ENCODE assay signal across 10 cellular contexts in the genomic region with DNA sequence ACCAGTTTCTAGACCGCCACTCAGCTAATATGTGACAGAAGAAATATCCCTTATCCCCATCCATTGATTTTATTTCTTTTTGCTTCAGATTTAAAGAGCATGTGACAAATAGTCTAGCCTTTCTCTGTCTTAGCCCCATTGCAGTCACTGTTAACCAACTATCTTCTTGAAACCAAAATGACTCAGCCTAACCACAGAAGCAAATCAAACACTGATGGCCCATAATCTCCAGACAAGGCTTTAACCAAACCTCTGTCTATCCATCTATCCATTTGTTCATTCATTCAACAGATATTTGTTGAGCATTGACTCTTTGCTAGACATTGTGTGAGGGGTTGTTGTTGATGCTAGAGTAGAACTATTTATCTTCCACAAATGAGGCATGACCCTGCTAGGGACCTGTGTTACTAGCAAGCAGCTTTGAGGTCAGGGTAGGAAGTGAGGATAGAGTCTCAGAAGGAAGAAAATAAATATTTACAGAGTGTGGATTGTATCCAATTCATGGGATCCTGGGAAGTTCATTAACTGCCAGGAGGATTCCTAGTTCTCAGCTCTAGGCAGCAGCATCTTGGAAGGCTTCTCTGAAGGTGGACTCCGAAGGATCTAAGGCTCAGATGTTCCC. TPM values are rescaled to one million over a fixed set of nuclear protein-coding genes. Genes with fewer than 3 reads are reported as not detected.
A peak's percentile ranks its signal among the peaks of the same experiment; 100 is the strongest.
DNase-seq lines count a peak whose midpoint lies in the region; ATAC-seq and TF ChIP-seq lines count a peak whose summit lies in the region.
"Had no signal": no experiment of that assay in that cellular context is flagged by ENCODE, and none has a peak within 500 bp of the region (broad histone marks: within the 10 kb centered on the region; RNA-seq: fewer than 3 reads in every experiment).

No MANE protein-coding gene starts in this region.

- no peaks in the 10 kb centered on the region for H3K9me3 Mint-ChIP-seq in effector memory CD8-positive, alpha-beta T cell
- H3K9me3 Mint-ChIP-seq in endodermal cell (peaks cover 66% of the 10 kb centered on the region), neural progenitor cell (peaks cover 27% of the 10 kb centered on the region)

- 83 to 96% methylated on average over 1 to 2 of the region's 2 CpGs for WGBS in endodermal cell (ENCODE audit: insufficient coverage in 1 of 2, insufficient read length in 1 of 2), 2 experiments

- no peak overlapping the region for H3K4me2 ChIP-seq in neural progenitor cell

- no peaks in the 10 kb centered on the region for H3K79me2 ChIP-seq in neural progenitor cell (ENCODE audit: low read depth)

- no peak overlapping the region for H3K4me3 Mint-ChIP-seq in effector memory CD8-positive, alpha-beta T cell
- H3K4me3 Mint-ChIP-seq in endodermal cell (no peak overlapping the region), neural progenitor cell (no peak overlapping the region)

- H3K9ac ChIP-seq in endodermal cell (ENCODE audit: extremely low read depth, low read length, poor library complexity, severe bottlenecking) (no peak overlapping the region), neural progenitor cell (no peak overlapping the region)

- H3K4me1 ChIP-seq in endodermal cell (ENCODE audit: control insufficient read depth, insufficient read depth, low read length) = no peaks in the 10 kb centered on the region
- no peaks in the 10 kb centered on the region for H3K4me1 ChIP-seq in neural progenitor cell
- H3K4me1 ChIP-seq: gastrocnemius medialis, right lobe of liver had no signal

- peaks cover 14% of the 10 kb centered on the region for H3K9me3 ChIP-seq in endodermal cell (ENCODE audit: control insufficient read depth, low read length)
- H3K9me3 ChIP-seq in neural progenitor cell (ENCODE audit: low read depth) = peaks cover 11% of the 10 kb centered on the region
- H3K9me3 ChIP-seq: gastrocnemius medialis, right lobe of liver had no signal

- DNase-seq in fibroblast of villous mesenchyme (ENCODE audit: low read depth) (peak; percentile 66), endodermal cell (no peak), NCI-H146 (lab: John Stamatoyannopoulos, UW) (no peak), neural progenitor cell (ENCODE audit: low spot score) (no peak)
- no peak for DNase-seq in effector memory CD8-positive, alpha-beta T cell
- DNase-seq: gastrocnemius medialis, right lobe of liver had no signal

- no peak for TF ChIP-seq CTCF in fibroblast of villous mesenchyme (IDR thresholded peaks at IDR 0.05; ENCODE audit: insufficient read depth, low read depth, low read length)
- TF ChIP-seq CTCF in endodermal cell (conservative IDR thresholded peaks at IDR 0.05) = no peak
- no peak for TF ChIP-seq CTCF in neural progenitor cell (IDR thresholded peaks at IDR 0.05)

- peak; percentile 92 for ATAC-seq in GM18517 (IDR thresholded peaks at IDR 0.05; ENCODE audit: unreplicated experiment)
- peak; percentile 88 for ATAC-seq in GM21825 (IDR thresholded peaks at IDR 0.05; ENCODE audit: unreplicated experiment)
- ATAC-seq in HG03565 (IDR thresholded peaks at IDR 0.05; ENCODE audit: unreplicated experiment) = peak; percentile 96
- no peak for ATAC-seq in effector memory CD8-positive, alpha-beta T cell (replicated peaks)
- ATAC-seq: gastrocnemius medialis had no signal

- H2AFZ ChIP-seq in neural progenitor cell (replicated peaks) = no peak overlapping the region

- H3K27ac Mint-ChIP-seq in effector memory CD8-positive, alpha-beta T cell = no peak overlapping the region
- no peak overlapping the region for H3K27ac Mint-ChIP-seq in endodermal cell
- H3K27ac Mint-ChIP-seq in neural progenitor cell = no peak overlapping the region

- H3K27me3 ChIP-seq in endodermal cell (ENCODE audit: control insufficient read depth, insufficient read depth, low read length, poor library complexity, severe bottlenecking) (no peaks in the 10 kb centered on the region), neural progenitor cell (no peaks in the 10 kb centered on the region)
- H3K27me3 ChIP-seq: gastrocnemius medialis had no signal

- no peaks in the 10 kb centered on the region for H3K27me3 Mint-ChIP-seq in effector memory CD8-positive, alpha-beta T cell
- H3K27me3 Mint-ChIP-seq in endodermal cell (ENCODE audit: insufficient read depth) = no peaks in the 10 kb centered on the region
- H3K27me3 Mint-ChIP-seq in neural progenitor cell (ENCODE audit: insufficient read depth, low read depth) = no peaks in the 10 kb centered on the region

- H3K4me3 ChIP-seq in fibroblast of villous mesenchyme (ENCODE audit: low read depth, low read length) (no peak overlapping the region), endodermal cell (ENCODE audit: low read length) (no peak overlapping the region), neural progenitor cell (no peak overlapping the region)
- H3K4me3 ChIP-seq: gastrocnemius medialis, right lobe of liver had no signal

- H3K36me3 ChIP-seq in endodermal cell (ENCODE audit: control insufficient read depth, insufficient read depth, low read length) (peaks cover 9% of the 10 kb centered on the region), neural progenitor cell (peaks cover 10% of the 10 kb centered on the region)
- H3K36me3 ChIP-seq: gastrocnemius medialis had no signal

- peaks cover 18% of the 10 kb centered on the region for H3F3A ChIP-seq in neural progenitor cell (ENCODE audit: low read depth)

- H3K36me3 Mint-ChIP-seq in effector memory CD8-positive, alpha-beta T cell (ENCODE audit: insufficient read depth) = peaks cover 3% of the 10 kb centered on the region
- H3K36me3 Mint-ChIP-seq in endodermal cell (ENCODE audit: low read depth) (peaks cover 55% of the 10 kb centered on the region), neural progenitor cell (peaks cover 25% of the 10 kb centered on the region)

- no peak overlapping the region for H3K27ac ChIP-seq in endodermal cell (ENCODE audit: low read depth, low read length)
- H3K27ac ChIP-seq in neural progenitor cell = no peak overlapping the region
- H3K27ac ChIP-seq: gastrocnemius medialis, right lobe of liver had no signal

- no peaks in the 10 kb centered on the region for H4K20me1 ChIP-seq in neural progenitor cell (ENCODE audit: low read depth)

- H3K4me1 Mint-ChIP-seq in effector memory CD8-positive, alpha-beta T cell (ENCODE audit: low read depth in 2 of 2) = peaks cover 0 to 3% of the 10 kb centered on the region in 2 donors
- H3K4me1 Mint-ChIP-seq in endodermal cell (no peaks in the 10 kb centered on the region), neural progenitor cell (no peaks in the 10 kb centered on the region)

RNA-seq across cellular contexts. Expression of gene HNRNPH2, which starts 22.5 kb away (rescaled TPM):
- total RNA-seq in fibroblast of villous mesenchyme (57.3 and 74.7 TPM in 2 replicates), endodermal cell (10 to 100 TPM; 75.2 to 80.7 TPM), neural progenitor cell (ENCODE audit: low replicate concordance) (64.5 and 93.3 TPM in 2 replicates)
- polyA plus RNA-seq in endodermal cell (2013, experiment 1 of 2) = 68.0 TPM
- polyA plus RNA-seq in endodermal cell (2013, experiment 2 of 2) = 67.6 TPM

RNA-seq across cellular contexts. Expression of gene GLA, which starts 22.8 kb away (rescaled TPM):
- 31.2 and 45.8 TPM in 2 replicates for total RNA-seq in fibroblast of villous mesenchyme
- total RNA-seq in endodermal cell = 10 to 100 TPM; 33.2 to 35.9 TPM
- polyA plus RNA-seq in endodermal cell (2013, experiment 1 of 2) = 40.6 TPM
- 31.9 TPM for polyA plus RNA-seq in endodermal cell (2013, experiment 2 of 2)
- 45.0 and 48.3 TPM in 2 replicates for total RNA-seq in neural progenitor cell (ENCODE audit: low replicate concordance)

RNA-seq across cellular contexts. Expression of gene RPL36A, which starts 39.8 kb away (rescaled TPM):
- total RNA-seq in fibroblast of villous mesenchyme (103 and 132 TPM in 2 replicates), endodermal cell (100 to 1,000 TPM; 316 to 385 TPM), neural progenitor cell (ENCODE audit: low replicate concordance) (2,927 and 6,478 TPM in 2 replicates)
- polyA plus RNA-seq in endodermal cell (2013, experiment 1 of 2) = 1,950 TPM
- 1,849 TPM for polyA plus RNA-seq in endodermal cell (2013, experiment 2 of 2)

RNA-seq across cellular contexts. Expression of gene BTK, which starts 44.6 kb away (rescaled TPM):
- total RNA-seq in fibroblast of villous mesenchyme (not detected in 2 replicates), endodermal cell (1 to 10 TPM; 2.3 to 3.4 TPM), neural progenitor cell (ENCODE audit: low replicate concordance) (0.03 TPM in 1 of 2 replicates, not detected in the other)
- 0.43 TPM for polyA plus RNA-seq in endodermal cell (2013, experiment 1 of 2)
- 0.33 TPM for polyA plus RNA-seq in endodermal cell (2013, experiment 2 of 2)

RNA-seq across cellular contexts. Expression of gene ARMCX4, which starts 54.7 kb away (rescaled TPM):
- 8.1 and 11.2 TPM in 2 replicates for total RNA-seq in fibroblast of villous mesenchyme
- 10 to 100 TPM; 15.5 to 20.4 TPM for total RNA-seq in endodermal cell
- 12.7 TPM for polyA plus RNA-seq in endodermal cell (2013, experiment 1 of 2)
- polyA plus RNA-seq in endodermal cell (2013, experiment 2 of 2) = 11.2 TPM
- 8.8 and 14.1 TPM in 2 replicates for total RNA-seq in neural progenitor cell (ENCODE audit: low replicate concordance)
